31 cellular contexts compared by ENCODE assay signal in genomic region chr15:89095556-89095955, GRCh38. TPM values are rescaled to one million over a fixed set of nuclear protein-coding genes. Genes with fewer than 3 reads are reported as not detected.
DNase-seq lines count a peak whose midpoint lies in the region; ATAC-seq and TF ChIP-seq lines count a peak whose summit lies in the region.
"Had no signal": no experiment of that assay in that cellular context is flagged by ENCODE, and none has a peak within 500 bp of the region (broad histone marks: within the 10 kb centered on the region; RNA-seq: fewer than 3 reads in every experiment).

No MANE protein-coding gene starts in this region.

- 91% methylated on average over 8 of the region's 8 CpGs for WGBS in esophagus muscularis mucosa
- WGBS in smooth muscle cell (ENCODE audit: low lambda C conversion rate) = 90% methylated on average over 8 of the region's 8 CpGs

- no peaks in the 10 kb centered on the region for H3K9me3 Mint-ChIP-seq in stimulated activated effector memory CD8-positive, alpha-beta T cell treated with anti-CD3 and anti-CD28 coated beads, Interleukin-12 subunit alpha, Interleukin-12 subunit beta, amount 100 ng/mL, for 72 hours
- H3K9me3 Mint-ChIP-seq: activated CD4-positive, alpha-beta memory T cell treated with anti-CD3 and anti-CD28 coated beads for 36 hours; activated naive CD4-positive, alpha-beta T cell treated with anti-CD3 and anti-CD28 coated beads, Interleukin-2, amount 50 U/mL, for 24 hours; activated T-helper 17 cell treated with anti-CD3 and anti-CD28 coated beads, Interleukin-2, amount 50 U/mL, for 72 hours; immature natural killer cell; naive thymus-derived CD8-positive, alpha-beta T cell had no signal

- peak overlapping the region; percentile 41 for H3K27ac Mint-ChIP-seq in stimulated activated effector memory CD8-positive, alpha-beta T cell treated with anti-CD3 and anti-CD28 coated beads, Interleukin-12 subunit alpha, Interleukin-12 subunit beta, amount 100 ng/mL, for 72 hours
- H3K27ac Mint-ChIP-seq: activated CD4-positive, alpha-beta memory T cell treated with anti-CD3 and anti-CD28 coated beads for 36 hours; activated naive CD4-positive, alpha-beta T cell treated with anti-CD3 and anti-CD28 coated beads, Interleukin-2, amount 50 U/mL, for 24 hours; activated T-helper 17 cell treated with anti-CD3 and anti-CD28 coated beads, Interleukin-2, amount 50 U/mL, for 72 hours; immature natural killer cell had no signal

- H2AFZ ChIP-seq in smooth muscle cell (ENCODE audit: low read depth) = no peak overlapping the region

- H3K4me1 Mint-ChIP-seq in stimulated activated effector memory CD8-positive, alpha-beta T cell treated with anti-CD3 and anti-CD28 coated beads, Interleukin-12 subunit alpha, Interleukin-12 subunit beta, amount 100 ng/mL, for 72 hours = peaks cover 31% of the 10 kb centered on the region

- H3K9me3 ChIP-seq in esophagus muscularis mucosa (no peaks in the 10 kb centered on the region), smooth muscle cell (replicated peaks; ENCODE audit: low read depth) (no peaks in the 10 kb centered on the region)
- H3K9me3 ChIP-seq: BLaER1, Caco-2, colonic mucosa, pancreas had no signal

- peaks cover 59% of the 10 kb centered on the region for H3K79me2 ChIP-seq in smooth muscle cell (ENCODE audit: low read depth)

- TF ChIP-seq POLR2A in esophagus muscularis mucosa (IDR thresholded peaks at IDR 0.05; ENCODE audit: low read depth) = no peak

- H3K36me3 ChIP-seq in esophagus muscularis mucosa (peaks cover 0 to 3% (median 0%) of the 10 kb centered on the region in 4 donors), smooth muscle cell (ENCODE audit: low read depth) (no peaks in the 10 kb centered on the region)
- H3K36me3 ChIP-seq: colonic mucosa, pancreas had no signal

- H3K27ac ChIP-seq in C4-2B (peak overlapping the region; percentile 96), esophagus muscularis mucosa (replicated peaks in 1 of 4) (peak overlapping the region; percentile 91 to 96 (median 93)), smooth muscle cell (ENCODE audit: low read depth) (no peak overlapping the region)
- H3K27ac ChIP-seq: BLaER1, foreskin keratinocyte, RWPE1, SK-N-MC had no signal

- H3K27me3 ChIP-seq in esophagus muscularis mucosa (no peaks in the 10 kb centered on the region), smooth muscle cell (ENCODE audit: low read depth) (no peaks in the 10 kb centered on the region)
- H3K27me3 ChIP-seq: BLaER1, colonic mucosa, foreskin keratinocyte, pancreas had no signal

- H3K4me3 Mint-ChIP-seq in stimulated activated effector memory CD8-positive, alpha-beta T cell treated with anti-CD3 and anti-CD28 coated beads, Interleukin-12 subunit alpha, Interleukin-12 subunit beta, amount 100 ng/mL, for 72 hours = no peak overlapping the region
- H3K4me3 Mint-ChIP-seq: activated CD4-positive, alpha-beta memory T cell treated with anti-CD3 and anti-CD28 coated beads for 36 hours; activated naive CD4-positive, alpha-beta T cell treated with anti-CD3 and anti-CD28 coated beads, Interleukin-2, amount 50 U/mL, for 24 hours; activated T-helper 17 cell treated with anti-CD3 and anti-CD28 coated beads, Interleukin-2, amount 50 U/mL, for 72 hours; immature natural killer cell; naive thymus-derived CD8-positive, alpha-beta T cell had no signal

- TF ChIP-seq CTCF in C4-2B (conservative IDR thresholded peaks at IDR 0.05) (no peak), LNCaP clone FGC (IDR thresholded peaks at IDR 0.05; ENCODE audit: control insufficient read depth, extremely low read depth, insufficient read depth) (no peak), esophagus muscularis mucosa (IDR thresholded peaks at IDR 0.05) (no peak), smooth muscle cell (IDR thresholded peaks at IDR 0.05; ENCODE audit: borderline replicate concordance, insufficient read depth, poor library complexity, severe bottlenecking) (no peak)

- no peaks in the 10 kb centered on the region for H4K20me1 ChIP-seq in smooth muscle cell (ENCODE audit: low read depth)

- no peak overlapping the region for H3K9ac ChIP-seq in smooth muscle cell (ENCODE audit: low read depth)
- H3K9ac ChIP-seq: BLaER1 had no signal

- intact Hi-C loops in esophagus muscularis mucosa (cut with DNase I) (no loop called here), sciatic nerve (cut with DNase I) (no loop called here)

- H3K4me2 ChIP-seq in smooth muscle cell = no peak overlapping the region
- H3K4me2 ChIP-seq: BLaER1 had no signal

- 0 out of 2 replicates have a peak overlapping the region, but pooled peaks have one; percentile 5 for H3K4me3 ChIP-seq in LNCaP clone FGC (ENCODE audit: low read depth, low read length)
- no peak overlapping the region for H3K4me3 ChIP-seq in esophagus muscularis mucosa
- no peak overlapping the region for H3K4me3 ChIP-seq in smooth muscle cell
- H3K4me3 ChIP-seq: BLaER1, colonic mucosa, pancreas, SK-N-MC had no signal

- ATAC-seq in stimulated activated effector memory CD8-positive, alpha-beta T cell treated with anti-CD3 and anti-CD28 coated beads, Interleukin-12 subunit alpha, Interleukin-12 subunit beta, amount 100 ng/mL, for 72 hours = no peak
- no peak for ATAC-seq in sciatic nerve
- ATAC-seq: activated CD4-positive, CD25-positive, alpha-beta regulatory T cell treated with anti-CD3 and anti-CD28 coated beads, Interleukin-2, amount 50 U/mL, for 24 hours; activated T-helper 17 cell treated with anti-CD3 and anti-CD28 coated beads, Interleukin-2, amount 50 U/mL, for 72 hours; esophagus mucosa; foreskin keratinocyte; naive thymus-derived CD8-positive, alpha-beta T cell; pancreas; stimulated activated naive CD8-positive, alpha-beta T cell treated with anti-CD3 and anti-CD28 coated beads, Interleukin-15, Interleukin-2, amounts not matched to agents 100 U/mL and 50 U/mL, for 24 hours had no signal

- DNase-seq in LNCaP clone FGC (ENCODE audit: low read depth) = no peak
- no peak for DNase-seq in esophagus muscularis mucosa (ENCODE audit: extremely low spot score)
- DNase-seq in stimulated activated effector memory CD8-positive, alpha-beta T cell treated with anti-CD3 and anti-CD28 coated beads, Interleukin-12 subunit alpha, Interleukin-12 subunit beta, amount 100 ng/mL, for 72 hours (ENCODE audit: low spot score in 2 of 2) = no peak
- no peak for DNase-seq in islet precursor cell
- DNase-seq in foreskin melanocyte = no peak
- DNase-seq in sciatic nerve (ENCODE audit: low spot score) = no peak
- DNase-seq in smooth muscle cell (lab: John Stamatoyannopoulos, UW; ENCODE audit: unreplicated experiment) = no peak
- DNase-seq: activated CD4-positive, alpha-beta memory T cell treated with anti-CD3 and anti-CD28 coated beads for 36 hours; Caco-2; colonic mucosa; DMS79; foreskin keratinocyte; GDM1; H7; hypothalamus; immature natural killer cell; naive thymus-derived CD8-positive, alpha-beta T cell; NCI-H2029 treated with DMSO at 0.1 percent for 48 hours; NCI-H226; NCI-H774; pancreas; stimulated activated naive CD8-positive, alpha-beta T cell treated with anti-CD3 and anti-CD28 coated beads, Interleukin-15, Interleukin-2, amounts not matched to agents 100 U/mL and 50 U/mL, for 24 hours; trophoblast cell had no signal

- TF ChIP-seq EP300 in esophagus muscularis mucosa (IDR thresholded peaks at IDR 0.05) = no peak

- H3F3A ChIP-seq in smooth muscle cell (ENCODE audit: low read depth) = no peaks in the 10 kb centered on the region

- H3K36me3 Mint-ChIP-seq in stimulated activated effector memory CD8-positive, alpha-beta T cell treated with anti-CD3 and anti-CD28 coated beads, Interleukin-12 subunit alpha, Interleukin-12 subunit beta, amount 100 ng/mL, for 72 hours = no peaks in the 10 kb centered on the region

- H3K4me1 ChIP-seq in esophagus muscularis mucosa (peaks cover 58 to 100% (median 99%) of the 10 kb centered on the region in 4 donors), smooth muscle cell (ENCODE audit: low read depth) (no peaks in the 10 kb centered on the region)

RNA-seq across cellular contexts. Expression of gene ABHD2, which starts 7.3 kb away (rescaled TPM):
- total RNA-seq in esophagus muscularis mucosa = 10 to 100 TPM; 49.8 to 82.3 (median 72.1) TPM
- 70.5 TPM for total RNA-seq in sciatic nerve
- 19.0 and 23.9 TPM in 2 replicates for total RNA-seq in smooth muscle cell
- 9.4 and 12.8 TPM in 2 replicates for polyA plus RNA-seq in smooth muscle cell
